17 cellular contexts compared by ENCODE assay signal in the genomic region with DNA sequence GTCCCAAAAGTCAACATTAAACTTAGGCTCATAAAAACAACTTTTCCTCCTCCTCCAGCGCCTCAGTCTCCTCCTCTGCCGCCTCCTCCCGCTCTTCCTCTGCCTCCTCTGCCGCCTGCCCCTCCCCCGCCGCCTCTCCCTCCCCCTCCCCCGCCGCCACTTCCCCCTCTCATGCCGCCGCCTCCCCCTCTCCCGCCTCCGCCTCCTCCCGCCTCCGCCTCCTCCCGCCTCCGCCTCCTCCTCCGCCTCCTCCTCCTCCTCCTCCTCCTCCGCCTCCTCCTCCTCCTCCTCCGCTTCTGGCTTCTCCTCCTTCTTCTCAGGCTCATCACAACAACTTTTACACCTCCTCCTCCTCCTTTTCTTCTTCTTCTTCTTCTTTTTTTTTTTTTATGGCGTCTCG.
"Had no signal": no experiment of that assay in that cellular context is flagged by ENCODE, and none has a peak within 500 bp of the region (broad histone marks: within the 10 kb centered on the region; RNA-seq: fewer than 3 reads in every experiment).

No MANE protein-coding gene starts in this region.

- ATAC-seq: activated CD8-positive, alpha-beta T cell treated with anti-CD3 and anti-CD28 coated beads, Interleukin-2, amount 10 ng/mL, durations not matched to agents 7 days and 5 days; activated naive CD4-positive, alpha-beta T cell treated with anti-CD3 and anti-CD28 coated beads, Interleukin-2, amount 50 U/mL, for 72 hours; natural killer cell treated with Interleukin-12 subunit alpha and Interleukin-12 subunit beta and Interleukin-15 and Interleukin-18, amount 100 ng/mL, for 72 hours; stimulated activated effector memory CD8-positive, alpha-beta T cell treated with anti-CD3 and anti-CD28 coated beads, Interleukin-12 subunit alpha, Interleukin-12 subunit beta, amount 100 ng/mL, for 72 hours had no signal

- H3K4me3 Mint-ChIP-seq: activated CD8-positive, alpha-beta T cell treated with anti-CD3 and anti-CD28 coated beads, Interleukin-2, amount 10 ng/mL, durations not matched to agents 7 days and 5 days; brain; central memory CD8-positive, alpha-beta T cell; natural killer cell treated with Interleukin-12 subunit alpha and Interleukin-12 subunit beta and Interleukin-15 and Interleukin-18, amount 100 ng/mL, for 72 hours; stimulated activated effector memory CD8-positive, alpha-beta T cell treated with anti-CD3 and anti-CD28 coated beads, Interleukin-12 subunit alpha, Interleukin-12 subunit beta, amount 100 ng/mL, for 72 hours; T-helper 2 cell treated with Interferon-gamma antibody and Interleukin-4, amounts not matched to agents 5 μg/mL and 100 μg/mL, for 36 hours had no signal

- H3K36me3 Mint-ChIP-seq: activated naive CD4-positive, alpha-beta T cell treated with anti-CD3 and anti-CD28 coated beads, Interleukin-2, amount 50 U/mL, for 72 hours; brain; stimulated activated effector memory CD8-positive, alpha-beta T cell treated with anti-CD3 and anti-CD28 coated beads, Interleukin-12 subunit alpha, Interleukin-12 subunit beta, amount 100 ng/mL, for 72 hours had no signal

- DNase-seq: activated CD4-positive, alpha-beta T cell treated with anti-CD3 and anti-CD28 coated beads for 1 hour; activated CD8-positive, alpha-beta memory T cell treated with anti-CD3 and anti-CD28 coated beads, Interleukin-2, amount 50 U/mL, for 4 hours; activated CD8-positive, alpha-beta T cell treated with anti-CD3 and anti-CD28 coated beads, Interleukin-2, amount 10 ng/mL, durations not matched to agents 7 days and 5 days; activated effector memory CD4-positive, alpha-beta T cell treated with anti-CD3 and anti-CD28 coated beads, Interleukin-2, amount 50 U/mL, for 16 hours; activated T-cell treated with anti-CD3 and anti-CD28 coated beads, Interleukin-2, amount 50 U/mL, for 48 hours; esophagus squamous epithelium; kidney glomerular epithelial cell; mesendoderm; occipital lobe; tibial artery; uterus had no signal

- H3K4me1 Mint-ChIP-seq: central memory CD8-positive, alpha-beta T cell; stimulated activated effector memory CD8-positive, alpha-beta T cell treated with anti-CD3 and anti-CD28 coated beads, Interleukin-12 subunit alpha, Interleukin-12 subunit beta, amount 100 ng/mL, for 72 hours had no signal

- H3K27me3 Mint-ChIP-seq: central memory CD8-positive, alpha-beta T cell; natural killer cell treated with Interleukin-12 subunit alpha and Interleukin-12 subunit beta and Interleukin-15 and Interleukin-18, amount 100 ng/mL, for 72 hours had no signal

- H3K27ac Mint-ChIP-seq: activated CD8-positive, alpha-beta T cell treated with anti-CD3 and anti-CD28 coated beads, Interleukin-2, amount 10 ng/mL, durations not matched to agents 7 days and 5 days; brain; natural killer cell treated with Interleukin-12 subunit alpha and Interleukin-12 subunit beta and Interleukin-15 and Interleukin-18, amount 100 ng/mL, for 72 hours; stimulated activated effector memory CD8-positive, alpha-beta T cell treated with anti-CD3 and anti-CD28 coated beads, Interleukin-12 subunit alpha, Interleukin-12 subunit beta, amount 100 ng/mL, for 72 hours; T-helper 2 cell treated with Interferon-gamma antibody and Interleukin-4, amounts not matched to agents 5 μg/mL and 100 μg/mL, for 36 hours had no signal
